ENCODE assay signal across 8 cellular contexts in the genomic region with DNA sequence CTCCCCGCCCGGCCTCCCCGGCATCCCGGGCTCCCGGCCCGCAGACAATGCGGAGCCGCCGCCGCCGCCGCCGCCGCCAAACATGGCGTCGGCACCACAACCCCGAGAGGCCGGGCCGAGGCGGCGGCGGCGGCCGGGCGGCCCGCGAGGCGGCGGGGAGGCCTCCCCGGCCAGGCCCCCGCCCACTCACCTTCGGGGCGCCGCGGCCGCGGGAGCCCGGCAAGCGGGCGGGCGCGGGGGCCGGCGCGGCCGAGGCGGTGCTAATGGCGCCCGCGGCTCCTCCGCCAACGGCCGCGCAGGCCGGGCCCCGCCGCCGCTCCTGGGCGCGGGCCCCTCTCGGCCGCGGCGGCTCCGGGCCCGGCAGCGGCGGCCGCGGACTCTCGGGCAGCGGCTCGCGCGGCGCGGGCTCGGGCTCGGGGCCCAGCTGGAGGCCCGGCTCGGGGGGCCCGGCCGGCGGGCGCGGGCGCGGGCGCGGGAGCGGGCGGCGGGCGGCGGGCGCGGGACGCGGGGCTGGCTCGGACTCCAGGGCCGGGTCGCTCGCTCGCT. TPM values are rescaled to one million over a fixed set of nuclear protein-coding genes. Genes with fewer than 3 reads are reported as not detected.
DNase-seq lines count a peak whose midpoint lies in the region; ATAC-seq and TF ChIP-seq lines count a peak whose summit lies in the region.

No MANE protein-coding gene starts in this region.

- H3K9ac ChIP-seq in ES-I3 (ENCODE audit: low read depth, low read length), result peak overlapping the region; percentile 94

- TF ChIP-seq CTCF in LNCaP clone FGC (IDR thresholded peaks at IDR 0.05; ENCODE audit: control insufficient read depth, extremely low read depth, insufficient read depth), result no peak
- no peak for TF ChIP-seq CTCF in HFFc6 (IDR thresholded peaks at IDR 0.05)

- peaks cover 23% of the 10 kb centered on the region for H3K4me1 Mint-ChIP-seq in HFFc6 (ENCODE audit: low read depth)

- DNase-seq in LNCaP clone FGC (ENCODE audit: low read depth), result no peak
- DNase-seq in cerebellum (ENCODE audit: low spot score), result peak; percentile 27
- peak; percentile 30 for DNase-seq in myocyte (ENCODE audit: low read depth)
- no peak for DNase-seq in NCI-H1092 (lab: John Stamatoyannopoulos, UW)
- DNase-seq in HFFc6, result no peak

- no peaks in the 10 kb centered on the region; the same call in 1 of the 2 replicates for H3K27me3 Mint-ChIP-seq in HFFc6 (ENCODE audit: insufficient read depth)

- no peaks in the 10 kb centered on the region; the same call in 1 of the 2 replicates for H3K9me3 ChIP-seq in ES-I3 (ENCODE audit: control insufficient read depth, insufficient read depth, low read length)

- H3K4me3 ChIP-seq in LNCaP clone FGC (ENCODE audit: low read depth, low read length), result peak overlapping the region; percentile 79

- ATAC-seq in HG03139 (IDR thresholded peaks at IDR 0.05; ENCODE audit: unreplicated experiment), result no peak
- ATAC-seq in GM18907 (IDR thresholded peaks at IDR 0.05; ENCODE audit: unreplicated experiment), result no peak

- H3K27ac Mint-ChIP-seq in HFFc6, result no peak overlapping the region

- H3K36me3 ChIP-seq in ES-I3 (ENCODE audit: insufficient read depth, low read length), result peaks cover 17% of the 10 kb centered on the region

- H3K4me3 Mint-ChIP-seq in HFFc6, result no peak overlapping the region

- peaks cover 7% of the 10 kb centered on the region; the same call in 1 of the 2 replicates for H3K4me1 ChIP-seq in ES-I3 (ENCODE audit: insufficient read depth, low read length)

- peaks cover 21% of the 10 kb centered on the region for H3K36me3 Mint-ChIP-seq in HFFc6 (ENCODE audit: low read depth)

- H3K9me3 Mint-ChIP-seq in HFFc6, result peaks cover 8% of the 10 kb centered on the region; the same call in 1 of the 2 replicates

RNA-seq across cellular contexts. Expression of a gene that starts 0.3 kb away (rescaled TPM):
- 36.5 TPM for total RNA-seq in cerebellum
- total RNA-seq in myocyte, result 20.1 and 21.4 TPM in 2 replicates
- polyA plus RNA-seq in myocyte (2012), result 15.5 TPM
- total RNA-seq in HFFc6 (2021; fragmentation: NEBNext Ultra II Directional; extraction: Animal tissue kit (Norgen Biotek cat#: 25700)), result 10 to 100 TPM; 17.2 to 20.8 (median 18.1) TPM

RNA-seq across cellular contexts. Expression of a gene that starts 26.3 kb away (rescaled TPM):
- 23.1 TPM for total RNA-seq in cerebellum
- total RNA-seq in myocyte, result 13.1 and 15.3 TPM in 2 replicates
- polyA plus RNA-seq in myocyte (2012), result 7.8 TPM
- 10 to 100 TPM in 1 of 6 experiments, 1 to 10 TPM in 5; 7.9 to 10.9 (median 9.0) TPM for total RNA-seq in HFFc6 (2021; fragmentation: NEBNext Ultra II Directional; extraction: Animal tissue kit (Norgen Biotek cat#: 25700))

Comparison
In these comparisons a context has a peak if more than half of its experiments do, and no peak if none do; other contexts are left out.
1. DNase-seq: peak in cerebellum (single experiment) and myocyte (single experiment); none in LNCaP clone FGC (single experiment), NCI-H1092 (single experiment) and HFFc6 (single experiment).